1 cellular context compared by ENCODE assay signal in genomic region chr2:99072556-99072955, GRCh38.
TF ChIP-seq lines count a peak whose summit lies in the region.

No MANE protein-coding gene starts in this region.

TF ChIP-seq in GM23338, 12 proteins besides CTCF, POLR2A, EP300 and RAD21 (continued from another document):
- no peak for TF ChIP-seq ZNF462 (CRISPR knock-in tag; IDR thresholded peaks at IDR 0.05)
- TF ChIP-seq REST (IDR thresholded peaks at IDR 0.05; ENCODE audit: unreplicated experiment), result no peak
- TF ChIP-seq EZH2phosphoT487 (IDR thresholded peaks at IDR 0.05; ENCODE audit: unreplicated experiment), result no peak
